Comparison of ENCODE assay signal across 12 cellular contexts in genomic region chr17:8689916-8690315, GRCh38. TPM values are rescaled to one million over a fixed set of nuclear protein-coding genes. Genes with fewer than 3 reads are reported as not detected.
"Had no signal": no experiment of that assay in that cellular context is flagged by ENCODE, and none has a peak within 500 bp of the region (broad histone marks: within the 10 kb centered on the region; RNA-seq: fewer than 3 reads in every experiment).

No MANE protein-coding gene starts in this region.

RNA-seq across cellular contexts. Expression of gene CCDC42, which starts 54.7 kb away (rescaled TPM):
- total RNA-seq: activated naive CD4-positive, alpha-beta T cell treated with anti-CD3 and anti-CD28 coated beads for 36 hours; activated naive CD4-positive, alpha-beta T cell treated with anti-CD3 and anti-CD28 coated beads, Interleukin-2, amount 50 U/mL, for 72 hours; activated T-cell treated with anti-CD3 and anti-CD28 coated beads, Interleukin-2, amount 50 U/mL, for 4 hours; adrenal gland; ascending aorta; astrocyte; body of pancreas; breast epithelium; bronchial epithelial cell; cardiac muscle cell; cardiac septum had no signal
- polyA plus RNA-seq: adipose tissue, adrenal gland, cardiac muscle cell had no signal
